Comparison of ENCODE assay signal across 1 cellular context in the genomic region with DNA sequence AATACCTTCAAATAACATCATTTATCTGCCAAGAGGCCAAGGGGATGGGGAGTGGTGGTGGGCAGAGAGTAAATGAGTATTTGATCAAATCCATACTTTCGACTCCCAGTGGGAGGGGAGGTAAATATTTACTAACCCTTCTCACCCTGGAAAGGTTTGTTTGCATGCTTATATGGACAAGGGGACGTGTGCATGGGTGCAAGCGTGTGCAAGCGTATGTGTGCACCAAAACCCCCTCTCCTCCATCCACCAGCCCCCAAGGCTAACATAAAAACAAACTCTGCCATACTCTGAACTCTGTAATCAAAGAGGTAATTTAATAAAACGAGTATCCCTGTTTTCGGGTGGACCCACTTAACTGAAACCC.
A peak's percentile ranks its signal among the peaks of the same experiment; 100 is the strongest.
TF ChIP-seq lines count a peak whose summit lies in the region.

No MANE protein-coding gene starts in this region.

TF ChIP-seq in HepG2, 621 proteins besides CTCF, POLR2A, EP300 and RAD21 (continued from another document and continues in another):
- TF ChIP-seq FOXP1 (IDR thresholded peaks at IDR 0.05): 0 out of 2 replicates have a peak, but pooled peaks have one; percentile 36
- peak; percentile 95 for TF ChIP-seq FOXP1 (CRISPR knock-in tag; IDR thresholded peaks at IDR 0.05)
- peak; percentile 54 for TF ChIP-seq ZBTB7B (CRISPR knock-in tag; IDR thresholded peaks at IDR 0.05)
- peak; percentile 80 for TF ChIP-seq ERF (CRISPR knock-in tag; IDR thresholded peaks at IDR 0.05)
- TF ChIP-seq MAFG (CRISPR knock-in tag; IDR thresholded peaks at IDR 0.05): no peak
- TF ChIP-seq, protein P1, sequence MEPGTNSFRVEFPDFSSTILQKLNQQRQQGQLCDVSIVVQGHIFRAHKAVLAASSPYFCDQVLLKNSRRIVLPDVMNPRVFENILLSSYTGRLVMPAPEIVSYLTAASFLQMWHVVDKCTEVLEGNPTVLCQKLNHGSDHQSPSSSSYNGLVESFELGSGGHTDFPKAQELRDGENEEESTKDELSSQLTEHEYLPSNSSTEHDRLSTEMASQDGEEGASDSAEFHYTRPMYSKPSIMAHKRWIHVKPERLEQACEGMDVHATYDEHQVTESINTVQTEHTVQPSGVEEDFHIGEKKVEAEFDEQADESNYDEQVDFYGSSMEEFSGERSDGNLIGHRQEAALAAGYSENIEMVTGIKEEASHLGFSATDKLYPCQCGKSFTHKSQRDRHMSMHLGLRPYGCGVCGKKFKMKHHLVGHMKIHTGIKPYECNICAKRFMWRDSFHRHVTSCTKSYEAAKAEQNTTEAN (CRISPR knock-in tag; conservative IDR thresholded peaks at IDR 0.05): peak; percentile 93
- peak; percentile 26; the same call in 1 of the 2 replicates for TF ChIP-seq ZNF543 (CRISPR knock-in tag; IDR thresholded peaks at IDR 0.05)
- TF ChIP-seq THAP11 (CRISPR knock-in tag; IDR thresholded peaks at IDR 0.05): peak; percentile 52; the same call in 1 of the 2 replicates
- 0 out of 2 replicates have a peak, but pooled peaks have one; percentile 28 for TF ChIP-seq KDM1A (CRISPR knock-in tag; IDR thresholded peaks at IDR 0.05)
- TF ChIP-seq, protein P2, sequence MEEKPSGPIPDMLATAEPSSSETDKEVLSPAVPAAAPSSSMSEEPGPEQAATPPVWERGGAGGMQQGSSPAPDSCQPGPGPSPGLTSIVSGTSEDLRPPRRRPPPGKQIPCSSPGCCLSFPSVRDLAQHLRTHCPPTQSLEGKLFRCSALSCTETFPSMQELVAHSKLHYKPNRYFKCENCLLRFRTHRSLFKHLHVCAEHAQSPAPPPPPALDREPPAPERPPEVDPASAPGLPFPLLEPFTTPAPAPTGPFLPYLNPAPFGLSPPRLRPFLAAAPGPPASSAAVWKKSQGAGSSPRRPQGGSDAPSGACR (CRISPR knock-in tag; IDR thresholded peaks at IDR 0.05): 0 out of 2 replicates have a peak, but pooled peaks have one; percentile 49
- peak; percentile 80 for TF ChIP-seq GATAD2A (CRISPR knock-in tag; IDR thresholded peaks at IDR 0.05)
- TF ChIP-seq, protein P3, sequence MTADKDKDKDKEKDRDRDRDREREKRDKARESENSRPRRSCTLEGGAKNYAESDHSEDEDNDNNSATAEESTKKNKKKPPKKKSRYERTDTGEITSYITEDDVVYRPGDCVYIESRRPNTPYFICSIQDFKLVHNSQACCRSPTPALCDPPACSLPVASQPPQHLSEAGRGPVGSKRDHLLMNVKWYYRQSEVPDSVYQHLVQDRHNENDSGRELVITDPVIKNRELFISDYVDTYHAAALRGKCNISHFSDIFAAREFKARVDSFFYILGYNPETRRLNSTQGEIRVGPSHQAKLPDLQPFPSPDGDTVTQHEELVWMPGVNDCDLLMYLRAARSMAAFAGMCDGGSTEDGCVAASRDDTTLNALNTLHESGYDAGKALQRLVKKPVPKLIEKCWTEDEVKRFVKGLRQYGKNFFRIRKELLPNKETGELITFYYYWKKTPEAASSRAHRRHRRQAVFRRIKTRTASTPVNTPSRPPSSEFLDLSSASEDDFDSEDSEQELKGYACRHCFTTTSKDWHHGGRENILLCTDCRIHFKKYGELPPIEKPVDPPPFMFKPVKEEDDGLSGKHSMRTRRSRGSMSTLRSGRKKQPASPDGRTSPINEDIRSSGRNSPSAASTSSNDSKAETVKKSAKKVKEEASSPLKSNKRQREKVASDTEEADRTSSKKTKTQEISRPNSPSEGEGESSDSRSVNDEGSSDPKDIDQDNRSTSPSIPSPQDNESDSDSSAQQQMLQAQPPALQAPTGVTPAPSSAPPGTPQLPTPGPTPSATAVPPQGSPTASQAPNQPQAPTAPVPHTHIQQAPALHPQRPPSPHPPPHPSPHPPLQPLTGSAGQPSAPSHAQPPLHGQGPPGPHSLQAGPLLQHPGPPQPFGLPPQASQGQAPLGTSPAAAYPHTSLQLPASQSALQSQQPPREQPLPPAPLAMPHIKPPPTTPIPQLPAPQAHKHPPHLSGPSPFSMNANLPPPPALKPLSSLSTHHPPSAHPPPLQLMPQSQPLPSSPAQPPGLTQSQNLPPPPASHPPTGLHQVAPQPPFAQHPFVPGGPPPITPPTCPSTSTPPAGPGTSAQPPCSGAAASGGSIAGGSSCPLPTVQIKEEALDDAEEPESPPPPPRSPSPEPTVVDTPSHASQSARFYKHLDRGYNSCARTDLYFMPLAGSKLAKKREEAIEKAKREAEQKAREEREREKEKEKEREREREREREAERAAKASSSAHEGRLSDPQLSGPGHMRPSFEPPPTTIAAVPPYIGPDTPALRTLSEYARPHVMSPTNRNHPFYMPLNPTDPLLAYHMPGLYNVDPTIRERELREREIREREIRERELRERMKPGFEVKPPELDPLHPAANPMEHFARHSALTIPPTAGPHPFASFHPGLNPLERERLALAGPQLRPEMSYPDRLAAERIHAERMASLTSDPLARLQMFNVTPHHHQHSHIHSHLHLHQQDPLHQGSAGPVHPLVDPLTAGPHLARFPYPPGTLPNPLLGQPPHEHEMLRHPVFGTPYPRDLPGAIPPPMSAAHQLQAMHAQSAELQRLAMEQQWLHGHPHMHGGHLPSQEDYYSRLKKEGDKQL (CRISPR knock-in tag; IDR thresholded peaks at IDR 0.05; ENCODE audit: low read depth): peak; percentile 70; the same call in 1 of the 2 replicates
- TF ChIP-seq, protein P4, sequence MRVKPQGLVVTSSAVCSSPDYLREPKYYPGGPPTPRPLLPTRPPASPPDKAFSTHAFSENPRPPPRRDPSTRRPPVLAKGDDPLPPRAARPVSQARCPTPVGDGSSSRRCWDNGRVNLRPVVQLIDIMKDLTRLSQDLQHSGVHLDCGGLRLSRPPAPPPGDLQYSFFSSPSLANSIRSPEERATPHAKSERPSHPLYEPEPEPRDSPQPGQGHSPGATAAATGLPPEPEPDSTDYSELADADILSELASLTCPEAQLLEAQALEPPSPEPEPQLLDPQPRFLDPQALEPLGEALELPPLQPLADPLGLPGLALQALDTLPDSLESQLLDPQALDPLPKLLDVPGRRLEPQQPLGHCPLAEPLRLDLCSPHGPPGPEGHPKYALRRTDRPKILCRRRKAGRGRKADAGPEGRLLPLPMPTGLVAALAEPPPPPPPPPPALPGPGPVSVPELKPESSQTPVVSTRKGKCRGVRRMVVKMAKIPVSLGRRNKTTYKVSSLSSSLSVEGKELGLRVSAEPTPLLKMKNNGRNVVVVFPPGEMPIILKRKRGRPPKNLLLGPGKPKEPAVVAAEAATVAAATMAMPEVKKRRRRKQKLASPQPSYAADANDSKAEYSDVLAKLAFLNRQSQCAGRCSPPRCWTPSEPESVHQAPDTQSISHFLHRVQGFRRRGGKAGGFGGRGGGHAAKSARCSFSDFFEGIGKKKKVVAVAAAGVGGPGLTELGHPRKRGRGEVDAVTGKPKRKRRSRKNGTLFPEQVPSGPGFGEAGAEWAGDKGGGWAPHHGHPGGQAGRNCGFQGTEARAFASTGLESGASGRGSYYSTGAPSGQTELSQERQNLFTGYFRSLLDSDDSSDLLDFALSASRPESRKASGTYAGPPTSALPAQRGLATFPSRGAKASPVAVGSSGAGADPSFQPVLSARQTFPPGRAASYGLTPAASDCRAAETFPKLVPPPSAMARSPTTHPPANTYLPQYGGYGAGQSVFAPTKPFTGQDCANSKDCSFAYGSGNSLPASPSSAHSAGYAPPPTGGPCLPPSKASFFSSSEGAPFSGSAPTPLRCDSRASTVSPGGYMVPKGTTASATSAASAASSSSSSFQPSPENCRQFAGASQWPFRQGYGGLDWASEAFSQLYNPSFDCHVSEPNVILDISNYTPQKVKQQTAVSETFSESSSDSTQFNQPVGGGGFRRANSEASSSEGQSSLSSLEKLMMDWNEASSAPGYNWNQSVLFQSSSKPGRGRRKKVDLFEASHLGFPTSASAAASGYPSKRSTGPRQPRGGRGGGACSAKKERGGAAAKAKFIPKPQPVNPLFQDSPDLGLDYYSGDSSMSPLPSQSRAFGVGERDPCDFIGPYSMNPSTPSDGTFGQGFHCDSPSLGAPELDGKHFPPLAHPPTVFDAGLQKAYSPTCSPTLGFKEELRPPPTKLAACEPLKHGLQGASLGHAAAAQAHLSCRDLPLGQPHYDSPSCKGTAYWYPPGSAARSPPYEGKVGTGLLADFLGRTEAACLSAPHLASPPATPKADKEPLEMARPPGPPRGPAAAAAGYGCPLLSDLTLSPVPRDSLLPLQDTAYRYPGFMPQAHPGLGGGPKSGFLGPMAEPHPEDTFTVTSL (CRISPR knock-in tag; IDR thresholded peaks at IDR 0.05; ENCODE audit: borderline replicate concordance): peak; percentile 20; the same call in 1 of the 2 replicates
- TF ChIP-seq ZFP36 (IDR thresholded peaks at IDR 0.05; ENCODE audit: borderline replicate concordance, low read depth, low read length, partially characterized antibody): peak; percentile 18
- peak; percentile 78; the same call in 1 of the 2 replicates for TF ChIP-seq SOX5 (CRISPR knock-in tag; IDR thresholded peaks at IDR 0.05; ENCODE audit: borderline replicate concordance)
- 0 out of 2 replicates have a peak, but pooled peaks have one; percentile 2 for TF ChIP-seq ZNF775 (CRISPR knock-in tag; IDR thresholded peaks at IDR 0.05; ENCODE audit: borderline replicate concordance)
- TF ChIP-seq ZNF746 (CRISPR knock-in tag; IDR thresholded peaks at IDR 0.05): peak; percentile 75; the same call in 1 of the 2 replicates
- 0 out of 2 replicates have a peak, but pooled peaks have one; percentile 50 for TF ChIP-seq ZNF761 (CRISPR knock-in tag; conservative IDR thresholded peaks at IDR 0.05)
- no peak for TF ChIP-seq NONO (IDR thresholded peaks at IDR 0.05)
- TF ChIP-seq NONO (CRISPR knock-in tag; conservative IDR thresholded peaks at IDR 0.05): peak; percentile 38; the same call in 1 of the 2 replicates
- TF ChIP-seq, protein P5, sequence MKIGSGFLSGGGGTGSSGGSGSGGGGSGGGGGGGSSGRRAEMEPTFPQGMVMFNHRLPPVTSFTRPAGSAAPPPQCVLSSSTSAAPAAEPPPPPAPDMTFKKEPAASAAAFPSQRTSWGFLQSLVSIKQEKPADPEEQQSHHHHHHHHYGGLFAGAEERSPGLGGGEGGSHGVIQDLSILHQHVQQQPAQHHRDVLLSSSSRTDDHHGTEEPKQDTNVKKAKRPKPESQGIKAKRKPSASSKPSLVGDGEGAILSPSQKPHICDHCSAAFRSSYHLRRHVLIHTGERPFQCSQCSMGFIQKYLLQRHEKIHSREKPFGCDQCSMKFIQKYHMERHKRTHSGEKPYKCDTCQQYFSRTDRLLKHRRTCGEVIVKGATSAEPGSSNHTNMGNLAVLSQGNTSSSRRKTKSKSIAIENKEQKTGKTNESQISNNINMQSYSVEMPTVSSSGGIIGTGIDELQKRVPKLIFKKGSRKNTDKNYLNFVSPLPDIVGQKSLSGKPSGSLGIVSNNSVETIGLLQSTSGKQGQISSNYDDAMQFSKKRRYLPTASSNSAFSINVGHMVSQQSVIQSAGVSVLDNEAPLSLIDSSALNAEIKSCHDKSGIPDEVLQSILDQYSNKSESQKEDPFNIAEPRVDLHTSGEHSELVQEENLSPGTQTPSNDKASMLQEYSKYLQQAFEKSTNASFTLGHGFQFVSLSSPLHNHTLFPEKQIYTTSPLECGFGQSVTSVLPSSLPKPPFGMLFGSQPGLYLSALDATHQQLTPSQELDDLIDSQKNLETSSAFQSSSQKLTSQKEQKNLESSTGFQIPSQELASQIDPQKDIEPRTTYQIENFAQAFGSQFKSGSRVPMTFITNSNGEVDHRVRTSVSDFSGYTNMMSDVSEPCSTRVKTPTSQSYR (CRISPR knock-in tag; IDR thresholded peaks at IDR 0.05; ENCODE audit: borderline replicate concordance): peak; percentile 41; the same call in 1 of the 2 replicates
- TF ChIP-seq, protein P6, sequence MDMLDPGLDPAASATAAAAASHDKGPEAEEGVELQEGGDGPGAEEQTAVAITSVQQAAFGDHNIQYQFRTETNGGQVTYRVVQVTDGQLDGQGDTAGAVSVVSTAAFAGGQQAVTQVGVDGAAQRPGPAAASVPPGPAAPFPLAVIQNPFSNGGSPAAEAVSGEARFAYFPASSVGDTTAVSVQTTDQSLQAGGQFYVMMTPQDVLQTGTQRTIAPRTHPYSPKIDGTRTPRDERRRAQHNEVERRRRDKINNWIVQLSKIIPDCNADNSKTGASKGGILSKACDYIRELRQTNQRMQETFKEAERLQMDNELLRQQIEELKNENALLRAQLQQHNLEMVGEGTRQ (IDR thresholded peaks at IDR 0.05; ENCODE audit: low read depth, low read length): no peak
- TF ChIP-seq, protein P6 (CRISPR knock-in tag; IDR thresholded peaks at IDR 0.05; ENCODE audit: borderline replicate concordance): no peak
- peak; percentile 46; the same call in 1 of the 2 replicates for TF ChIP-seq ETV5 (CRISPR knock-in tag; IDR thresholded peaks at IDR 0.05; ENCODE audit: borderline replicate concordance)
- TF ChIP-seq SMYD3 (CRISPR knock-in tag; IDR thresholded peaks at IDR 0.05): 0 out of 2 replicates have a peak, but pooled peaks have one; percentile 48
- TF ChIP-seq, protein P7, sequence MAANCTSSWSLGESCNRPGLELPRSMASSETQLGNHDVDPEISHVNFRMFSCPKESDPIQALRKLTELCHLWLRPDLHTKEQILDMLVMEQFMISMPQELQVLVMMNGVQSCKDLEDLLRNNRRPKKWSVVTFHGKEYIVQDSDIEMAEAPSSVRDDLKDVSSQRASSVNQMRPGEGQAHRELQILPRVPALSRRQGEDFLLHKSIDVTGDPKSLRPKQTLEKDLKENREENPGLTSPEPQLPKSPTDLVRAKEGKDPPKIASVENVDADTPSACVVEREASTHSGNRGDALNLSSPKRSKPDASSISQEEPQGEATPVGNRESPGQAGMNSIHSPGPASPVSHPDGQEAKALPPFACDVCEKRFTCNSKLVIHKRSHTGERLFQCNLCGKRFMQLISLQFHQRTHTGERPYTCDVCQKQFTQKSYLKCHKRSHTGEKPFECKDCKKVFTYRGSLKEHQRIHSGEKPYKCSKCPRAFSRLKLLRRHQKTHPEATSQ (CRISPR knock-in tag; IDR thresholded peaks at IDR 0.05; ENCODE audit: borderline replicate concordance): peak; percentile 11; the same call in 1 of the 2 replicates
- TF ChIP-seq KLF11 (CRISPR knock-in tag; IDR thresholded peaks at IDR 0.05): no peak
- TF ChIP-seq ZNF224 (CRISPR knock-in tag; IDR thresholded peaks at IDR 0.05): no peak
- TF ChIP-seq KLF16 (CRISPR knock-in tag; IDR thresholded peaks at IDR 0.05): 0 out of 4 replicates have a peak, but pooled peaks of 1 of the 2 experiments have one; percentile 23
- TF ChIP-seq, protein P8, sequence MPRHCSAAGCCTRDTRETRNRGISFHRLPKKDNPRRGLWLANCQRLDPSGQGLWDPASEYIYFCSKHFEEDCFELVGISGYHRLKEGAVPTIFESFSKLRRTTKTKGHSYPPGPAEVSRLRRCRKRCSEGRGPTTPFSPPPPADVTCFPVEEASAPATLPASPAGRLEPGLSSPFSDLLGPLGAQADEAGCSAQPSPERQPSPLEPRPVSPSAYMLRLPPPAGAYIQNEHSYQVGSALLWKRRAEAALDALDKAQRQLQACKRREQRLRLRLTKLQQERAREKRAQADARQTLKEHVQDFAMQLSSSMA (CRISPR knock-in tag; IDR thresholded peaks at IDR 0.05): no peak
- peak; percentile 86 for TF ChIP-seq RARA (CRISPR knock-in tag; IDR thresholded peaks at IDR 0.05)
- TF ChIP-seq HOXD1 (CRISPR knock-in tag; IDR thresholded peaks at IDR 0.05): peak; percentile 42; the same call in 1 of the 2 replicates
